8 cellular contexts compared by ENCODE assay signal in the genomic region with DNA sequence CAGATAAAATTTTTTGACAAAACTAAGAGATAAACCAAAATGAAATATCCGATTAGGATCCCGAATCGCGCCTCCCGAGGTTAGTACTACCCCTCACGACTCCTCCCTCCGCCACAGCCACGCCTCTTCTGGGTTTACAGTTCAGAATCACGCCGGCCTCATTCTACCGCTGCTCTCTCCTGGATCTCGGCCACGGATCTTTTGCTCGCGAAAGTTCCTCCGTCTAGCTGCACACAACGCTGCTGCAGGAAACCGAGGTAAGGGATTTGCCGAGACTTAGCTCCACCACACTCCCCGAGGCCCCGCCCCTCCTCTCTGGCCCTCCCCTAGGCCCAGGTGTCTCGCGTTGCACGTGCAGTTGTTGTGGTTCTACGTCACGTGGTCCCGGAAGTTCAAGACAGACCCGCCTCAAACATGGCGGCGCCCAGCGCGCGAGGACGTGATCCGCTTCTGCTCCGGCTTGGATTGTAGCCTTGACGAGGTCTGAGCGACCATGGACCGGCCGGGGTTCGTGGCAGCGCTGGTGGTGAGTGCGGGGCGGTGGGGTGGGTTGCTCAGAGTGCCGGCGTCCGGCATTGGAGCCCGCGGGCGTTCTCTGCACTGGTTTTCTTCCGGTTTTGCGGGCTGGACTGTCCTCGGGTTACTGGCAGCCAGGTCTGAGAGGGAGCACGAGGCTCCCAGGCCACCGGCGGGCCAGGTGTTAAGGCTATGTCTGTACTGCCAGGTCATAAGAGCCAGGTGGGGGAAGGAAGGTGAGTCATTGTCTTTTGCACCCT. TPM values are rescaled to one million over a fixed set of nuclear protein-coding genes. Genes with fewer than 3 reads are reported as not detected.
DNase-seq lines count a peak whose midpoint lies in the region; ATAC-seq and TF ChIP-seq lines count a peak whose summit lies in the region.

Gene SLC25A26 (plus strand): TSS at position 400 of the 776 bp plus-strand sequence. CDS start 94 bp downstream, at position 494.

- no peaks in the 10 kb centered on the region for H3K27me3 ChIP-seq in RWPE2 (ENCODE audit: insufficient read depth, poor library complexity, severe bottlenecking)

- H3K27ac ChIP-seq in RWPE2 (ENCODE audit: poor library complexity, severe bottlenecking) = peak within 1 kb of the TSS; percentile 46

- peak; percentile 93 for ATAC-seq in RWPE2 (ENCODE audit: low read depth)
- peak; percentile 94 to 97 (median 95) for ATAC-seq in natural killer cell

- peaks cover 7% of the 10 kb centered on the region for H3K36me3 ChIP-seq in RWPE2 (ENCODE audit: low read depth)

- peaks cover 28% of the 10 kb centered on the region for H3K36me3 Mint-ChIP-seq in activated T-helper 2 cell treated with anti-CD3 and anti-CD28 coated beads, Interferon-gamma antibody, Interleukin-2, Interleukin-4, amounts not matched to agents 10 μg/mL and 5 μg/mL and 100 μg/mL, durations not matched to agents 14 hours and 24 hours and 36 hours (ENCODE audit: low read depth)
- no peaks in the 10 kb centered on the region for H3K36me3 Mint-ChIP-seq in natural killer cell

- intact Hi-C loops in activated T-helper 2 cell treated with anti-CD3 and anti-CD28 coated beads, Interferon-gamma antibody, Interleukin-2, Interleukin-4, amounts not matched to agents 10 μg/mL and 5 μg/mL and 100 μg/mL, durations not matched to agents 14 hours and 24 hours and 36 hours (cut with micrococcal nuclease) = loop anchor here (2.0 to 5.0 kb wide), 5 partner anchors 137 to 280 kb away; partner anchors contain the start of gene LRIG1
- intact Hi-C loops in natural killer cell (cut with micrococcal nuclease) = loop anchor here (2.0 to 5.0 kb wide), 2 partner anchors 280 to 777 kb away; partner anchors contain the start of genes KBTBD8 and LRIG1

- TF ChIP-seq CTCF in RWPE2 (IDR thresholded peaks at IDR 0.05; ENCODE audit: poor library complexity, severe bottlenecking) = no peak
- TF ChIP-seq CTCF in fibroblast of mammary gland (conservative IDR thresholded peaks at IDR 0.05; ENCODE audit: control insufficient read depth, insufficient read depth, low read depth, low read length) = no peak
- TF ChIP-seq CTCF in natural killer cell (IDR thresholded peaks at IDR 0.05) = no peak

- no peaks in the 10 kb centered on the region for H3K9me3 Mint-ChIP-seq in activated T-helper 2 cell treated with anti-CD3 and anti-CD28 coated beads, Interferon-gamma antibody, Interleukin-2, Interleukin-4, amounts not matched to agents 10 μg/mL and 5 μg/mL and 100 μg/mL, durations not matched to agents 14 hours and 24 hours and 36 hours
- no peaks in the 10 kb centered on the region for H3K9me3 Mint-ChIP-seq in natural killer cell

- H3K9me3 ChIP-seq in RWPE2 (ENCODE audit: severe bottlenecking) = no peaks in the 10 kb centered on the region

- H3K4me1 Mint-ChIP-seq in activated T-helper 2 cell treated with anti-CD3 and anti-CD28 coated beads, Interferon-gamma antibody, Interleukin-2, Interleukin-4, amounts not matched to agents 10 μg/mL and 5 μg/mL and 100 μg/mL, durations not matched to agents 14 hours and 24 hours and 36 hours (ENCODE audit: low read depth) = peaks cover 28% of the 10 kb centered on the region
- H3K4me1 Mint-ChIP-seq in natural killer cell = peaks cover 19 to 21% of the 10 kb centered on the region in 2 donors

- DNase-seq in EH (ENCODE audit: low read depth) (peak; percentile 96), H4 (ENCODE audit: low spot score) (peak; percentile 91), LoVo (ENCODE audit: low spot score) (peak; percentile 93), RWPE2 (ENCODE audit: low spot score) (peak; percentile 96), fibroblast of mammary gland (ENCODE audit: low read depth) (peak; percentile 93), natural killer cell (peak; percentile 91)
- DNase-seq in activated T-helper 2 cell treated with anti-CD3 and anti-CD28 coated beads, Interferon-gamma antibody, Interleukin-2, Interleukin-4, amounts not matched to agents 10 μg/mL and 5 μg/mL and 100 μg/mL, durations not matched to agents 14 hours and 24 hours and 36 hours (ENCODE audit: low spot score) = peak; percentile 96
- DNase-seq in stimulated activated naive CD4-positive, alpha-beta T cell treated with Interleukin-2 at 50 U/mL for 16 hours (lab: John Stamatoyannopoulos, UW) = peak; percentile 96

- no peaks in the 10 kb centered on the region for H3K27me3 Mint-ChIP-seq in activated T-helper 2 cell treated with anti-CD3 and anti-CD28 coated beads, Interferon-gamma antibody, Interleukin-2, Interleukin-4, amounts not matched to agents 10 μg/mL and 5 μg/mL and 100 μg/mL, durations not matched to agents 14 hours and 24 hours and 36 hours (ENCODE audit: low read depth)
- H3K27me3 Mint-ChIP-seq in natural killer cell (ENCODE audit: low read depth in 2 of 2) = peaks cover 5 to 16% of the 10 kb centered on the region in 2 donors

- peak within 1 kb of the TSS; percentile 93 for H3K27ac Mint-ChIP-seq in activated T-helper 2 cell treated with anti-CD3 and anti-CD28 coated beads, Interferon-gamma antibody, Interleukin-2, Interleukin-4, amounts not matched to agents 10 μg/mL and 5 μg/mL and 100 μg/mL, durations not matched to agents 14 hours and 24 hours and 36 hours
- H3K27ac Mint-ChIP-seq in natural killer cell = peak within 1 kb of the TSS; percentile 90 to 94

- peak within 1 kb of the TSS; percentile 93 for H3K4me3 Mint-ChIP-seq in activated T-helper 2 cell treated with anti-CD3 and anti-CD28 coated beads, Interferon-gamma antibody, Interleukin-2, Interleukin-4, amounts not matched to agents 10 μg/mL and 5 μg/mL and 100 μg/mL, durations not matched to agents 14 hours and 24 hours and 36 hours (ENCODE audit: low read depth)
- peak within 1 kb of the TSS; percentile 98 for H3K4me3 Mint-ChIP-seq in natural killer cell

- H3K4me1 ChIP-seq in RWPE2 (ENCODE audit: insufficient read depth, poor library complexity, severe bottlenecking) = peaks cover 4% of the 10 kb centered on the region

- H3K4me3 ChIP-seq in RWPE2 (ENCODE audit: severe bottlenecking) = peak within 1 kb of the TSS; percentile 95
- H3K4me3 ChIP-seq in fibroblast of mammary gland (ENCODE audit: control insufficient read depth, low read depth, low read length) = peak within 1 kb of the TSS; percentile 91

RNA-seq across cellular contexts. Expression of gene SLC25A26, which starts in this region (rescaled TPM):
- 23.1 and 24.4 TPM in 2 replicates for total RNA-seq in H4 (2014; rRNA removed; shearing (Covaris generic))
- 15.5 and 16.9 TPM in 2 replicates for total RNA-seq in activated T-helper 2 cell treated with anti-CD3 and anti-CD28 coated beads, Interferon-gamma antibody, Interleukin-2, Interleukin-4, amounts not matched to agents 10 μg/mL and 5 μg/mL and 100 μg/mL, durations not matched to agents 14 hours and 24 hours and 36 hours
- total RNA-seq in natural killer cell = 10 to 100 TPM; 18.4 to 23.9 (median 23.3) TPM

Comparison
In these comparisons a context has a peak if more than half of its experiments do, and no peak if none do; other contexts are left out.
1. Peak in every context shown above with its lines: DNase-seq, ATAC-seq, H3K4me3 ChIP-seq and H3K27ac ChIP-seq.